In the genomic region with DNA sequence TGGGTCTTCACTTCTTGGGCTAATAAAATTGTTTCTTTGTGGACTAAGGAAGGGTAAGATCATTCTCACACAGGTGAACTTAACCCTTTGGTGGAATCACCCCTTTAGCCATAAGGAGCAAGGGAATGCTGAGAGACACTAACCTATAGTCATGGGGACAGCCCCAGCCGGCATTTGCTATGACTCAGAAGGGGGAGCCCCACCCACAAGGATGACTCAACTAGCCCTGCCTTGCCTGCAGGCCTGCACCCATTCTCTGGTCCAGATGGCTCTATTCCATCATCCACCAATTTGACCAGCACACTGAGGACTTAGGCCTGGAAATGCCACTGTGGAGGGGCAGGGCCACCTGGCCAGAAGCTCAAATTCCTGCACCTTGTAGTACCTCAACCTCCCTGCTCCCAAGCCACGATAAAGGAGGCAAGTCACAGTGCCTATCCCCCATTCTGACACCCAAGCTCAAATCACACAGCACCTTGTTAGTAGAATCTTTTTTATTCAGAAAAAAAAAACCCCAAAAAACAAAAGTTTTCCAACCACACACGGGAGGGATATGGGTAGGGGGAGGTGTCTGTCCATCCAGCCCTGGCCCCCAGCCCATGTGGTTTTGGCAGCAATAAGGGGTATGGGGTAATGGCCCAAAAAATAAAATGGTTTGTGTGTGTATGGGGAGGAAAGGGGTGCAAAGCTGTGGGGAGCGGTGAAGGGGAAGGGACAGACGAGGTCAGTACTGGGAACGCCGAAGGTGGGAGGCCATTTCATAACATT, we compare ENCODE assay signal across 1 cellular context.
TF ChIP-seq lines count a peak whose summit lies in the region.

No MANE protein-coding gene starts in this region.

TF ChIP-seq in HEK293, 187 proteins besides CTCF, POLR2A, EP300 and RAD21 (continued from another document and continues in another):
- TF ChIP-seq, protein P1, sequence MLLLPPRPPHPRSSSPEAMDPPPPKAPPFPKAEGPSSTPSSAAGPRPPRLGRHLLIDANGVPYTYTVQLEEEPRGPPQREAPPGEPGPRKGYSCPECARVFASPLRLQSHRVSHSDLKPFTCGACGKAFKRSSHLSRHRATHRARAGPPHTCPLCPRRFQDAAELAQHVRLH (tag by site-specific recombination; IDR thresholded peaks at IDR 0.05) = no peak
- no peak for TF ChIP-seq ZNF626 (tag by site-specific recombination; IDR thresholded peaks at IDR 0.05)
- no peak for TF ChIP-seq ZNF266 (tag by site-specific recombination; IDR thresholded peaks at IDR 0.05; ENCODE audit: low read depth)
- TF ChIP-seq ZNF621 (tag by site-specific recombination; IDR thresholded peaks at IDR 0.05) = no peak
- TF ChIP-seq REPIN1 (tag by site-specific recombination; IDR thresholded peaks at IDR 0.05; ENCODE audit: low read depth) = no peak
- TF ChIP-seq, protein P2, sequence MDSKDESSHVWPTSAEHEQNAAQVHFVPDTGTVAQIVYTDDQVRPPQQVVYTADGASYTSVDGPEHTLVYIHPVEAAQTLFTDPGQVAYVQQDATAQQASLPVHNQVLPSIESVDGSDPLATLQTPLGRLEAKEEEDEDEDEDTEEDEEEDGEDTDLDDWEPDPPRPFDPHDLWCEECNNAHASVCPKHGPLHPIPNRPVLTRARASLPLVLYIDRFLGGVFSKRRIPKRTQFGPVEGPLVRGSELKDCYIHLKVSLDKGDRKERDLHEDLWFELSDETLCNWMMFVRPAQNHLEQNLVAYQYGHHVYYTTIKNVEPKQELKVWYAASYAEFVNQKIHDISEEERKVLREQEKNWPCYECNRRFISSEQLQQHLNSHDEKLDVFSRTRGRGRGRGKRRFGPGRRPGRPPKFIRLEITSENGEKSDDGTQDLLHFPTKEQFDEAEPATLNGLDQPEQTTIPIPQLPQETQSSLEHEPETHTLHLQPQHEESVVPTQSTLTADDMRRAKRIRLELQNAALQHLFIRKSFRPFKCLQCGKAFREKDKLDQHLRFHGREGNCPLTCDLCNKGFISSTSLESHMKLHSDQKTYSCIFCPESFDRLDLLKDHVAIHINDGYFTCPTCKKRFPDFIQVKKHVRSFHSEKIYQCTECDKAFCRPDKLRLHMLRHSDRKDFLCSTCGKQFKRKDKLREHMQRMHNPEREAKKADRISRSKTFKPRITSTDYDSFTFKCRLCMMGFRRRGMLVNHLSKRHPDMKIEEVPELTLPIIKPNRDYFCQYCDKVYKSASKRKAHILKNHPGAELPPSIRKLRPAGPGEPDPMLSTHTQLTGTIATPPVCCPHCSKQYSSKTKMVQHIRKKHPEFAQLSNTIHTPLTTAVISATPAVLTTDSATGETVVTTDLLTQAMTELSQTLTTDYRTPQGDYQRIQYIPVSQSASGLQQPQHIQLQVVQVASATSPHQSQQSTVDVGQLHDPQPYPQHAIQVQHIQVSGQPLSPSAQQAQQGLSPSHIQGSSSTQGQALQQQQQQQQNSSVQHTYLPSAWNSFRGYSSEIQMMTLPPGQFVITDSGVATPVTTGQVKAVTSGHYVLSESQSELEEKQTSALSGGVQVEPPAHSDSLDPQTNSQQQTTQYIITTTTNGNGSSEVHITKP (tag by site-specific recombination; IDR thresholded peaks at IDR 0.05) = peak; percentile 64
- no peak for TF ChIP-seq ZNF37A (tag by site-specific recombination; IDR thresholded peaks at IDR 0.05)
- no peak for TF ChIP-seq SETDB1 (IDR thresholded peaks at IDR 0.05; ENCODE audit: insufficient read length, low read length)
- no peak for TF ChIP-seq ZNF843 (tag by site-specific recombination; IDR thresholded peaks at IDR 0.05)
- TF ChIP-seq ZNF112 (tag by site-specific recombination; IDR thresholded peaks at IDR 0.05) = no peak
- TF ChIP-seq, protein P3, sequence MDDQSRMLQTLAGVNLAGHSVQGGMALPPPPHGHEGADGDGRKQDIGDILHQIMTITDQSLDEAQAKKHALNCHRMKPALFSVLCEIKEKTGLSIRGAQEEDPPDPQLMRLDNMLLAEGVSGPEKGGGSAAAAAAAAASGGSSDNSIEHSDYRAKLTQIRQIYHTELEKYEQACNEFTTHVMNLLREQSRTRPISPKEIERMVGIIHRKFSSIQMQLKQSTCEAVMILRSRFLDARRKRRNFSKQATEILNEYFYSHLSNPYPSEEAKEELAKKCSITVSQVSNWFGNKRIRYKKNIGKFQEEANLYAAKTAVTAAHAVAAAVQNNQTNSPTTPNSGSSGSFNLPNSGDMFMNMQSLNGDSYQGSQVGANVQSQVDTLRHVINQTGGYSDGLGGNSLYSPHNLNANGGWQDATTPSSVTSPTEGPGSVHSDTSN (CRISPR knock-in tag; IDR thresholded peaks at IDR 0.05) = no peak
- TF ChIP-seq KLF16 (tag by site-specific recombination; IDR thresholded peaks at IDR 0.05) = peak; percentile 71
- no peak for TF ChIP-seq ZNF624 (tag by site-specific recombination; IDR thresholded peaks at IDR 0.05)
- TF ChIP-seq ZBTB21 (tag by site-specific recombination; IDR thresholded peaks at IDR 0.05) = no peak
- no peak for TF ChIP-seq ZNF211 (tag by site-specific recombination; IDR thresholded peaks at IDR 0.05; ENCODE audit: low read depth)
- TF ChIP-seq, protein P4, sequence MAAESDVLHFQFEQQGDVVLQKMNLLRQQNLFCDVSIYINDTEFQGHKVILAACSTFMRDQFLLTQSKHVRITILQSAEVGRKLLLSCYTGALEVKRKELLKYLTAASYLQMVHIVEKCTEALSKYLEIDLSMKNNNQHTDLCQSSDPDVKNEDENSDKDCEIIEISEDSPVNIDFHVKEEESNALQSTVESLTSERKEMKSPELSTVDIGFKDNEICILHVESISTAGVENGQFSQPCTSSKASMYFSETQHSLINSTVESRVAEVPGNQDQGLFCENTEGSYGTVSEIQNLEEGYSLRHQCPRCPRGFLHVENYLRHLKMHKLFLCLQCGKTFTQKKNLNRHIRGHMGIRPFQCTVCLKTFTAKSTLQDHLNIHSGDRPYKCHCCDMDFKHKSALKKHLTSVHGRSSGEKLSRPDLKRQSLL (tag by site-specific recombination; IDR thresholded peaks at IDR 0.05) = no peak
- TF ChIP-seq, protein P5, sequence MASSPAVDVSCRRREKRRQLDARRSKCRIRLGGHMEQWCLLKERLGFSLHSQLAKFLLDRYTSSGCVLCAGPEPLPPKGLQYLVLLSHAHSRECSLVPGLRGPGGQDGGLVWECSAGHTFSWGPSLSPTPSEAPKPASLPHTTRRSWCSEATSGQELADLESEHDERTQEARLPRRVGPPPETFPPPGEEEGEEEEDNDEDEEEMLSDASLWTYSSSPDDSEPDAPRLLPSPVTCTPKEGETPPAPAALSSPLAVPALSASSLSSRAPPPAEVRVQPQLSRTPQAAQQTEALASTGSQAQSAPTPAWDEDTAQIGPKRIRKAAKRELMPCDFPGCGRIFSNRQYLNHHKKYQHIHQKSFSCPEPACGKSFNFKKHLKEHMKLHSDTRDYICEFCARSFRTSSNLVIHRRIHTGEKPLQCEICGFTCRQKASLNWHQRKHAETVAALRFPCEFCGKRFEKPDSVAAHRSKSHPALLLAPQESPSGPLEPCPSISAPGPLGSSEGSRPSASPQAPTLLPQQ (tag by site-specific recombination; IDR thresholded peaks at IDR 0.05) = peak; percentile 33; the same call in 1 of the 2 replicates
- TF ChIP-seq TRIM28 (IDR thresholded peaks at IDR 0.05; ENCODE audit: borderline replicate concordance, low read length) = no peak
- no peak for TF ChIP-seq ZNF140 (tag by site-specific recombination; IDR thresholded peaks at IDR 0.05)
- TF ChIP-seq ZFP3 (tag by site-specific recombination; IDR thresholded peaks at IDR 0.05; ENCODE audit: low read depth) = no peak
- TF ChIP-seq SP3 (tag by site-specific recombination; IDR thresholded peaks at IDR 0.05) = peak; percentile 58; the same call in 1 of the 2 replicates
- TF ChIP-seq ZNF2 (tag by site-specific recombination; IDR thresholded peaks at IDR 0.05) = no peak
- TF ChIP-seq, protein P6, sequence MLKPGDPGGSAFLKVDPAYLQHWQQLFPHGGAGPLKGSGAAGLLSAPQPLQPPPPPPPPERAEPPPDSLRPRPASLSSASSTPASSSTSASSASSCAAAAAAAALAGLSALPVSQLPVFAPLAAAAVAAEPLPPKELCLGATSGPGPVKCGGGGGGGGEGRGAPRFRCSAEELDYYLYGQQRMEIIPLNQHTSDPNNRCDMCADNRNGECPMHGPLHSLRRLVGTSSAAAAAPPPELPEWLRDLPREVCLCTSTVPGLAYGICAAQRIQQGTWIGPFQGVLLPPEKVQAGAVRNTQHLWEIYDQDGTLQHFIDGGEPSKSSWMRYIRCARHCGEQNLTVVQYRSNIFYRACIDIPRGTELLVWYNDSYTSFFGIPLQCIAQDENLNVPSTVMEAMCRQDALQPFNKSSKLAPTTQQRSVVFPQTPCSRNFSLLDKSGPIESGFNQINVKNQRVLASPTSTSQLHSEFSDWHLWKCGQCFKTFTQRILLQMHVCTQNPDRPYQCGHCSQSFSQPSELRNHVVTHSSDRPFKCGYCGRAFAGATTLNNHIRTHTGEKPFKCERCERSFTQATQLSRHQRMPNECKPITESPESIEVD (tag by site-specific recombination; IDR thresholded peaks at IDR 0.05) = no peak
- peak; percentile 58; the same call in 1 of the 2 replicates for TF ChIP-seq BCL11A (tag by site-specific recombination; IDR thresholded peaks at IDR 0.05; ENCODE audit: low read depth)
- no peak for TF ChIP-seq ZNF302 (tag by site-specific recombination; IDR thresholded peaks at IDR 0.05; ENCODE audit: low read depth)
- TF ChIP-seq ZNF585B (tag by site-specific recombination; IDR thresholded peaks at IDR 0.05) = no peak
- no peak for TF ChIP-seq ZNF23 (tag by site-specific recombination; IDR thresholded peaks at IDR 0.05; ENCODE audit: borderline replicate concordance)
- no peak for TF ChIP-seq ZNF830 (tag by site-specific recombination; IDR thresholded peaks at IDR 0.05; ENCODE audit: low read depth)
- TF ChIP-seq ZIC2 (tag by site-specific recombination; IDR thresholded peaks at IDR 0.05) = no peak
- TF ChIP-seq ZNF239 (tag by site-specific recombination; IDR thresholded peaks at IDR 0.05) = no peak
- TF ChIP-seq ZNF600 (tag by site-specific recombination; IDR thresholded peaks at IDR 0.05) = peak; percentile 87
- TF ChIP-seq, protein P7, sequence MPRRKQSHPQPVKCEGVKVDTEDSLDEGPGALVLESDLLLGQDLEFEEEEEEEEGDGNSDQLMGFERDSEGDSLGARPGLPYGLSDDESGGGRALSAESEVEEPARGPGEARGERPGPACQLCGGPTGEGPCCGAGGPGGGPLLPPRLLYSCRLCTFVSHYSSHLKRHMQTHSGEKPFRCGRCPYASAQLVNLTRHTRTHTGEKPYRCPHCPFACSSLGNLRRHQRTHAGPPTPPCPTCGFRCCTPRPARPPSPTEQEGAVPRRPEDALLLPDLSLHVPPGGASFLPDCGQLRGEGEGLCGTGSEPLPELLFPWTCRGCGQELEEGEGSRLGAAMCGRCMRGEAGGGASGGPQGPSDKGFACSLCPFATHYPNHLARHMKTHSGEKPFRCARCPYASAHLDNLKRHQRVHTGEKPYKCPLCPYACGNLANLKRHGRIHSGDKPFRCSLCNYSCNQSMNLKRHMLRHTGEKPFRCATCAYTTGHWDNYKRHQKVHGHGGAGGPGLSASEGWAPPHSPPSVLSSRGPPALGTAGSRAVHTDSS (tag by site-specific recombination; IDR thresholded peaks at IDR 0.05) = no peak
- no peak for TF ChIP-seq ZNF138 (tag by site-specific recombination; IDR thresholded peaks at IDR 0.05; ENCODE audit: borderline replicate concordance)
- no peak for TF ChIP-seq ZNF510 (tag by site-specific recombination; IDR thresholded peaks at IDR 0.05; ENCODE audit: insufficient replicate concordance)
- TF ChIP-seq, protein P8, sequence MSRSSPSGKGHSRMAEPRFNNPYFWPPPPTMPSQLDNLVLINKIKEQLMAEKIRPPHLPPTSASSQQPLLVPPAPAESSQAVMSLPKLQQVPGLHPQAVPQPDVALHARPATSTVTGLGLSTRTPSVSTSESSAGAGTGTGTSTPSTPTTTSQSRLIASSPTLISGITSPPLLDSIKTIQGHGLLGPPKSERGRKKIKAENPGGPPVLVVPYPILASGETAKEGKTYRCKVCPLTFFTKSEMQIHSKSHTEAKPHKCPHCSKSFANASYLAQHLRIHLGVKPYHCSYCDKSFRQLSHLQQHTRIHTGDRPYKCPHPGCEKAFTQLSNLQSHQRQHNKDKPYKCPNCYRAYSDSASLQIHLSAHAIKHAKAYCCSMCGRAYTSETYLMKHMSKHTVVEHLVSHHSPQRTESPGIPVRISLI (tag by site-specific recombination; IDR thresholded peaks at IDR 0.05) = no peak
- TF ChIP-seq ZNF292 (tag by site-specific recombination; IDR thresholded peaks at IDR 0.05; ENCODE audit: borderline replicate concordance, low read depth) = no peak
- TF ChIP-seq HOXC10 (CRISPR knock-in tag; IDR thresholded peaks at IDR 0.05) = no peak
- no peak for TF ChIP-seq ZNF433 (tag by site-specific recombination; IDR thresholded peaks at IDR 0.05; ENCODE audit: low read depth)
- TF ChIP-seq ZSCAN23 (tag by site-specific recombination; IDR thresholded peaks at IDR 0.05) = no peak
- TF ChIP-seq ZNF391 (tag by site-specific recombination; IDR thresholded peaks at IDR 0.05; ENCODE audit: borderline replicate concordance, low read depth) = no peak
- TF ChIP-seq, protein P9, sequence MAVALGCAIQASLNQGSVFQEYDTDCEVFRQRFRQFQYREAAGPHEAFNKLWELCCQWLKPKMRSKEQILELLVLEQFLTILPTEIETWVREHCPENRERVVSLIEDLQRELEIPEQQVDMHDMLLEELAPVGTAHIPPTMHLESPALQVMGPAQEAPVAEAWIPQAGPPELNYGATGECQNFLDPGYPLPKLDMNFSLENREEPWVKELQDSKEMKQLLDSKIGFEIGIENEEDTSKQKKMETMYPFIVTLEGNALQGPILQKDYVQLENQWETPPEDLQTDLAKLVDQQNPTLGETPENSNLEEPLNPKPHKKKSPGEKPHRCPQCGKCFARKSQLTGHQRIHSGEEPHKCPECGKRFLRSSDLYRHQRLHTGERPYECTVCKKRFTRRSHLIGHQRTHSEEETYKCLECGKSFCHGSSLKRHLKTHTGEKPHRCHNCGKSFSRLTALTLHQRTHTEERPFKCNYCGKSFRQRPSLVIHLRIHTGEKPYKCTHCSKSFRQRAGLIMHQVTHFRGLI (tag by site-specific recombination; IDR thresholded peaks at IDR 0.05) = no peak
- no peak for TF ChIP-seq ZNF792 (tag by site-specific recombination; IDR thresholded peaks at IDR 0.05)
- TF ChIP-seq ZNF677 (tag by site-specific recombination; IDR thresholded peaks at IDR 0.05) = no peak
- no peak for TF ChIP-seq ZNF701 (tag by site-specific recombination; IDR thresholded peaks at IDR 0.05)
- no peak for TF ChIP-seq SCRT2 (tag by site-specific recombination; IDR thresholded peaks at IDR 0.05)
- no peak for TF ChIP-seq ZNF121 (tag by site-specific recombination; IDR thresholded peaks at IDR 0.05)
- TF ChIP-seq, protein P10, sequence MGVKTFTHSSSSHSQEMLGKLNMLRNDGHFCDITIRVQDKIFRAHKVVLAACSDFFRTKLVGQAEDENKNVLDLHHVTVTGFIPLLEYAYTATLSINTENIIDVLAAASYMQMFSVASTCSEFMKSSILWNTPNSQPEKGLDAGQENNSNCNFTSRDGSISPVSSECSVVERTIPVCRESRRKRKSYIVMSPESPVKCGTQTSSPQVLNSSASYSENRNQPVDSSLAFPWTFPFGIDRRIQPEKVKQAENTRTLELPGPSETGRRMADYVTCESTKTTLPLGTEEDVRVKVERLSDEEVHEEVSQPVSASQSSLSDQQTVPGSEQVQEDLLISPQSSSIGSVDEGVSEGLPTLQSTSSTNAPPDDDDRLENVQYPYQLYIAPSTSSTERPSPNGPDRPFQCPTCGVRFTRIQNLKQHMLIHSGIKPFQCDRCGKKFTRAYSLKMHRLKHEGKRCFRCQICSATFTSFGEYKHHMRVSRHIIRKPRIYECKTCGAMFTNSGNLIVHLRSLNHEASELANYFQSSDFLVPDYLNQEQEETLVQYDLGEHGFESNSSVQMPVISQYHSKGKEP (tag by site-specific recombination; IDR thresholded peaks at IDR 0.05) = peak; percentile 15; the same call in 1 of the 2 replicates
- TF ChIP-seq ZBTB17 (tag by site-specific recombination; IDR thresholded peaks at IDR 0.05) = peak; percentile 82
